1 cellular context compared by ENCODE assay signal in the genomic region with DNA sequence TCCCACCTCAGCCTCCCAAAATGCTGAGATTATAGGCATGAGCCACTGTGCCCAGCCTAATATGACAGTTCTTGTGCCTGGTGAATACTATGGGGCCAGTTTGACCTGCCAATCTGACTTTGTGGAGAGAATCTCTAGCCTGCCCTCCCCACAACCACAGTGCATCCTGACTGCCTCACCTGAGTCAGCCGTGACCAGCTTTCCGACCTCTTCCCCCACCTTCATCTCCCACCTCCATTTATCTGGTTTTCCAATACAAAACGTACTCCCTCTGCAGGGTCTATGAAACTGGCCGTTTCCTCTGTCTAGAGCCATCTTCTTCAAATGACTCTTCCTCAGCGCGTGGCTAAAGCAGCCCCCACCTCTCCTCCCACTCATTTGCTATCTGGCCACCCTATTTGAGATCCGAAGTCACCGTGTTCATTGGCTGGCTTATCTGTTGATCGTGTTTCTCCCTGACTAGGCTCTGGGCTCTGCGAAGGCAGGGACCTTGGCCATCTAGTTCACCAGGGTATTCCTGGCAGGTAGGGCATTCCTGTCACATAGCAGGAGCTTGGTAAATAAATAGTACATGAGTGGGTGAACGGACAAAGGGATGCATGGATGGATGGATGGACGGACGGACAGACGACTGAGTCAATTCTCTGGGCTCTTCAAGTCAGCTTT.
TF ChIP-seq lines count a peak whose summit lies in the region.

No MANE protein-coding gene starts in this region.

TF ChIP-seq in HepG2, 621 proteins besides CTCF, POLR2A, EP300 and RAD21 (continues in another document):
- no peak for TF ChIP-seq ZNF670 (CRISPR knock-in tag; IDR thresholded peaks at IDR 0.05; ENCODE audit: borderline replicate concordance)
- TF ChIP-seq, protein P1, sequence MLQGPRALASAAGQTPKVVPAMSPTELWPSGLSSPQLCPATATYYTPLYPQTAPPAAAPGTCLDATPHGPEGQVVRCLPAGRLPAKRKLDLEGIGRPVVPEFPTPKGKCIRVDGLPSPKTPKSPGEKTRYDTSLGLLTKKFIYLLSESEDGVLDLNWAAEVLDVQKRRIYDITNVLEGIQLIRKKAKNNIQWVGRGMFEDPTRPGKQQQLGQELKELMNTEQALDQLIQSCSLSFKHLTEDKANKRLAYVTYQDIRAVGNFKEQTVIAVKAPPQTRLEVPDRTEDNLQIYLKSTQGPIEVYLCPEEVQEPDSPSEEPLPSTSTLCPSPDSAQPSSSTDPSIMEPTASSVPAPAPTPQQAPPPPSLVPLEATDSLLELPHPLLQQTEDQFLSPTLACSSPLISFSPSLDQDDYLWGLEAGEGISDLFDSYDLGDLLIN (CRISPR knock-in tag; IDR thresholded peaks at IDR 0.05; ENCODE audit: borderline replicate concordance): no peak
- TF ChIP-seq, protein P2, sequence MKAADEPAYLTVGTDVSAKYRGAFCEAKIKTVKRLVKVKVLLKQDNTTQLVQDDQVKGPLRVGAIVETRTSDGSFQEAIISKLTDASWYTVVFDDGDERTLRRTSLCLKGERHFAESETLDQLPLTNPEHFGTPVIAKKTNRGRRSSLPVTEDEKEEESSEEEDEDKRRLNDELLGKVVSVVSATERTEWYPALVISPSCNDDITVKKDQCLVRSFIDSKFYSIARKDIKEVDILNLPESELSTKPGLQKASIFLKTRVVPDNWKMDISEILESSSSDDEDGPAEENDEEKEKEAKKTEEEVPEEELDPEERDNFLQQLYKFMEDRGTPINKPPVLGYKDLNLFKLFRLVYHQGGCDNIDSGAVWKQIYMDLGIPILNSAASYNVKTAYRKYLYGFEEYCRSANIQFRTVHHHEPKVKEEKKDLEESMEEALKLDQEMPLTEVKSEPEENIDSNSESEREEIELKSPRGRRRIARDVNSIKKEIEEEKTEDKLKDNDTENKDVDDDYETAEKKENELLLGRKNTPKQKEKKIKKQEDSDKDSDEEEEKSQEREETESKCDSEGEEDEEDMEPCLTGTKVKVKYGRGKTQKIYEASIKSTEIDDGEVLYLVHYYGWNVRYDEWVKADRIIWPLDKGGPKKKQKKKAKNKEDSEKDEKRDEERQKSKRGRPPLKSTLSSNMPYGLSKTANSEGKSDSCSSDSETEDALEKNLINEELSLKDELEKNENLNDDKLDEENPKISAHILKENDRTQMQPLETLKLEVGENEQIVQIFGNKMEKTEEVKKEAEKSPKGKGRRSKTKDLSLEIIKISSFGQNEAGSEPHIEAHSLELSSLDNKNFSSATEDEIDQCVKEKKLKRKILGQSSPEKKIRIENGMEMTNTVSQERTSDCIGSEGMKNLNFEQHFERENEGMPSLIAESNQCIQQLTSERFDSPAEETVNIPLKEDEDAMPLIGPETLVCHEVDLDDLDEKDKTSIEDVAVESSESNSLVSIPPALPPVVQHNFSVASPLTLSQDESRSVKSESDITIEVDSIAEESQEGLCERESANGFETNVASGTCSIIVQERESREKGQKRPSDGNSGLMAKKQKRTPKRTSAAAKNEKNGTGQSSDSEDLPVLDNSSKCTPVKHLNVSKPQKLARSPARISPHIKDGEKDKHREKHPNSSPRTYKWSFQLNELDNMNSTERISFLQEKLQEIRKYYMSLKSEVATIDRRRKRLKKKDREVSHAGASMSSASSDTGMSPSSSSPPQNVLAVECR (CRISPR knock-in tag; IDR thresholded peaks at IDR 0.05; ENCODE audit: borderline replicate concordance): 0 out of 2 replicates have a peak, but pooled peaks have one; percentile 17
- TF ChIP-seq ZSCAN29 (CRISPR knock-in tag; conservative IDR thresholded peaks at IDR 0.05): no peak
- TF ChIP-seq ZNF44 (CRISPR knock-in tag; IDR thresholded peaks at IDR 0.05): 0 out of 2 replicates have a peak, but pooled peaks have one; percentile 25
- TF ChIP-seq JDP2 (CRISPR knock-in tag; IDR thresholded peaks at IDR 0.05; ENCODE audit: borderline replicate concordance): no peak
- no peak for TF ChIP-seq ZNF780A (CRISPR knock-in tag; IDR thresholded peaks at IDR 0.05)
- TF ChIP-seq ZFYVE20 (CRISPR knock-in tag; IDR thresholded peaks at IDR 0.05; ENCODE audit: borderline replicate concordance, low read depth): no peak
- no peak for TF ChIP-seq ZSCAN31 (CRISPR knock-in tag; IDR thresholded peaks at IDR 0.05; ENCODE audit: low read depth)
- 0 out of 2 replicates have a peak, but pooled peaks have one; percentile 11 for TF ChIP-seq HNF4A (CRISPR knock-in tag; IDR thresholded peaks at IDR 0.05)
- TF ChIP-seq SKIL (CRISPR knock-in tag; IDR thresholded peaks at IDR 0.05; ENCODE audit: borderline replicate concordance): no peak
- no peak for TF ChIP-seq GPN1 (CRISPR knock-in tag; IDR thresholded peaks at IDR 0.05; ENCODE audit: borderline replicate concordance)
- no peak for TF ChIP-seq KDM2A (CRISPR knock-in tag; IDR thresholded peaks at IDR 0.05; ENCODE audit: borderline replicate concordance, low read depth)
- no peak for TF ChIP-seq ISL2 (CRISPR knock-in tag; IDR thresholded peaks at IDR 0.05)
- no peak for TF ChIP-seq DMTF1 (CRISPR knock-in tag; IDR thresholded peaks at IDR 0.05)
- no peak for TF ChIP-seq SALL2 (CRISPR knock-in tag; IDR thresholded peaks at IDR 0.05)
- TF ChIP-seq ZNF687 (CRISPR knock-in tag; IDR thresholded peaks at IDR 0.05): 0 out of 2 replicates have a peak, but pooled peaks have one; percentile 16
- TF ChIP-seq HIC2 (CRISPR knock-in tag; IDR thresholded peaks at IDR 0.05; ENCODE audit: low read depth): peak; percentile 55; the same call in 1 of the 2 replicates
- no peak for TF ChIP-seq LCORL (IDR thresholded peaks at IDR 0.05)
- TF ChIP-seq LCORL (CRISPR knock-in tag; IDR thresholded peaks at IDR 0.05): 0 out of 2 replicates have a peak, but pooled peaks have one; percentile 40
- no peak for TF ChIP-seq FOXP1 (IDR thresholded peaks at IDR 0.05)
- TF ChIP-seq FOXP1 (CRISPR knock-in tag; IDR thresholded peaks at IDR 0.05): no peak
- no peak for TF ChIP-seq NRL (CRISPR knock-in tag; IDR thresholded peaks at IDR 0.05; ENCODE audit: borderline replicate concordance)
- TF ChIP-seq, protein P3, sequence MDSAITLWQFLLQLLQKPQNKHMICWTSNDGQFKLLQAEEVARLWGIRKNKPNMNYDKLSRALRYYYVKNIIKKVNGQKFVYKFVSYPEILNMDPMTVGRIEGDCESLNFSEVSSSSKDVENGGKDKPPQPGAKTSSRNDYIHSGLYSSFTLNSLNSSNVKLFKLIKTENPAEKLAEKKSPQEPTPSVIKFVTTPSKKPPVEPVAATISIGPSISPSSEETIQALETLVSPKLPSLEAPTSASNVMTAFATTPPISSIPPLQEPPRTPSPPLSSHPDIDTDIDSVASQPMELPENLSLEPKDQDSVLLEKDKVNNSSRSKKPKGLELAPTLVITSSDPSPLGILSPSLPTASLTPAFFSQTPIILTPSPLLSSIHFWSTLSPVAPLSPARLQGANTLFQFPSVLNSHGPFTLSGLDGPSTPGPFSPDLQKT (CRISPR knock-in tag; IDR thresholded peaks at IDR 0.05; ENCODE audit: borderline replicate concordance): no peak
- TF ChIP-seq FOXA1 (IDR thresholded peaks at IDR 0.05): no peak
- TF ChIP-seq FOXA1 (CRISPR knock-in tag; IDR thresholded peaks at IDR 0.05): peak; percentile 12; the same call in 1 of the 2 replicates
- TF ChIP-seq ZEB1 (IDR thresholded peaks at IDR 0.05; ENCODE audit: insufficient replicate concordance, low read depth): peak; percentile 68
- TF ChIP-seq MAFG (CRISPR knock-in tag; IDR thresholded peaks at IDR 0.05): no peak
- no peak for TF ChIP-seq CEBPB (IDR thresholded peaks at IDR 0.05; ENCODE audit: borderline replicate concordance, low read depth, low read length)
- no peak for TF ChIP-seq THRA (CRISPR knock-in tag; IDR thresholded peaks at IDR 0.05; ENCODE audit: borderline replicate concordance)
- TF ChIP-seq, protein P4, sequence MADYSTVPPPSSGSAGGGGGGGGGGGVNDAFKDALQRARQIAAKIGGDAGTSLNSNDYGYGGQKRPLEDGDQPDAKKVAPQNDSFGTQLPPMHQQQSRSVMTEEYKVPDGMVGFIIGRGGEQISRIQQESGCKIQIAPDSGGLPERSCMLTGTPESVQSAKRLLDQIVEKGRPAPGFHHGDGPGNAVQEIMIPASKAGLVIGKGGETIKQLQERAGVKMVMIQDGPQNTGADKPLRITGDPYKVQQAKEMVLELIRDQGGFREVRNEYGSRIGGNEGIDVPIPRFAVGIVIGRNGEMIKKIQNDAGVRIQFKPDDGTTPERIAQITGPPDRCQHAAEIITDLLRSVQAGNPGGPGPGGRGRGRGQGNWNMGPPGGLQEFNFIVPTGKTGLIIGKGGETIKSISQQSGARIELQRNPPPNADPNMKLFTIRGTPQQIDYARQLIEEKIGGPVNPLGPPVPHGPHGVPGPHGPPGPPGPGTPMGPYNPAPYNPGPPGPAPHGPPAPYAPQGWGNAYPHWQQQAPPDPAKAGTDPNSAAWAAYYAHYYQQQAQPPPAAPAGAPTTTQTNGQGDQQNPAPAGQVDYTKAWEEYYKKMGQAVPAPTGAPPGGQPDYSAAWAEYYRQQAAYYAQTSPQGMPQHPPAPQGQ (CRISPR knock-in tag; IDR thresholded peaks at IDR 0.05; ENCODE audit: borderline replicate concordance): no peak
- 0 out of 2 replicates have a peak, but pooled peaks have one; percentile 34 for TF ChIP-seq EEA1 (CRISPR knock-in tag; IDR thresholded peaks at IDR 0.05; ENCODE audit: borderline replicate concordance)
